In the genomic region with DNA sequence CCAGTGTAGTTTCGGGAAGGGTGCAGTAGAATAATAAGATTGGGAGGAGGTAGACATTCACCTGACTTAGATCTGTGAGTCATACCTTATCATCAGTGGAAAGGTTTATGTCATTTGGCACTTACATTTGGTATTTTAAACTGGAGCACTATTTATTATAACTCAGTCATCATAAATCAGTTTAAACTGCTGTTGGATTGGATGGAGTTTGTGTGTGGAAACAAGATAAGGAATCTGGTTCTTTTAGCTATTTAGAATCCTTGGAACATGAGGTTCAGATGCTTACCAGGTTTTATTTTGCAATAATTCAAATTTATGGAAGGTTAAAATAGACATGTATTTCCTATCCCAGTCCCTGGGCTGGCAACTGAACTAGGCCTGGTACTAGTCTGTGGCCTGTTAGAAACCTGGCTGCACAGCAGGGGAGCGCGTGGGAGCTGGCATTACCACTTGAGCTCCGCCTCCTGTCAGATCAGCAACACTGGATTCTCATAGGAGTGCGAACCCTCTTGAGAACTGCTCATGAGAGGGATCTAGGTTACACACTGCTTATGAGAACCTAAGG, we compare ENCODE assay signal across 10 cellular contexts. TPM values are rescaled to one million over a fixed set of nuclear protein-coding genes. Genes with fewer than 3 reads are reported as not detected.
DNase-seq lines count a peak whose midpoint lies in the region; ATAC-seq, FAIRE-seq and TF ChIP-seq lines count a peak whose summit lies in the region.
"Had no signal": no experiment of that assay in that cellular context is flagged by ENCODE, and none has a peak within 500 bp of the region (broad histone marks: within the 10 kb centered on the region; RNA-seq: fewer than 3 reads in every experiment).

No MANE protein-coding gene starts in this region.

- H3K9ac ChIP-seq in keratinocyte (ENCODE audit: control insufficient read depth, extremely low read depth, insufficient read depth, low read length) = no peak overlapping the region

- H3K36me3 Mint-ChIP-seq in MCF 10A (ENCODE audit: insufficient read depth, unreplicated experiment) = peaks cover 4% of the 10 kb centered on the region
- H3K36me3 Mint-ChIP-seq in activated T-helper 17 cell treated with anti-CD3 and anti-CD28 coated beads, Interleukin-2, amount 50 U/mL, for 72 hours (ENCODE audit: low read depth) = no peaks in the 10 kb centered on the region
- H3K36me3 Mint-ChIP-seq in CD8-positive, alpha-beta memory T cell = peaks cover 0 to 14% (median 3%) of the 10 kb centered on the region in 3 donors

- FAIRE-seq in keratinocyte (lab: Jason Lieb, UNC) = peak; percentile 9
- FAIRE-seq in urothelium cell line (lab: Jason Lieb, UNC) = no peak
- FAIRE-seq: endometrium had no signal

- 55 to 75% methylated on average over 5 of the region's 5 CpGs for WGBS in esophagus squamous epithelium, 2 donors

- no peak overlapping the region for H3K4me2 ChIP-seq in keratinocyte (ENCODE audit: control insufficient read depth, extremely low read depth, insufficient read depth, low read depth, low read length)

- dilution Hi-C loops in keratinocyte (cut with MboI; ENCODE audit: extremely low pct_ligation_motif_present, low sequenced_read_pairs) = no loop called here

- no peaks in the 10 kb centered on the region for H3K27me3 Mint-ChIP-seq in MCF 10A (ENCODE audit: insufficient read depth, unreplicated experiment)
- H3K27me3 Mint-ChIP-seq in activated T-helper 17 cell treated with anti-CD3 and anti-CD28 coated beads, Interleukin-2, amount 50 U/mL, for 72 hours = no peaks in the 10 kb centered on the region
- H3K27me3 Mint-ChIP-seq in CD8-positive, alpha-beta memory T cell = no peaks in the 10 kb centered on the region
- H3K27me3 Mint-ChIP-seq: activated B cell treated with CpG ODN at 0.5 μM for 24 hours had no signal

- intact Hi-C loops in MCF 10A (cut with micrococcal nuclease) = no loop called here
- intact Hi-C loops in breast epithelium (cut with DNase I; ENCODE audit: low total_unique reads) = no loop called here
- intact Hi-C loops in esophagus squamous epithelium (cut with DNase I) = no loop called here

- H4K20me1 ChIP-seq in keratinocyte (ENCODE audit: control insufficient read depth, extremely low read depth, insufficient read depth, low read length) = peaks cover 7% of the 10 kb centered on the region

- no peak overlapping the region for H3K4me3 ChIP-seq in breast epithelium
- no peak overlapping the region for H3K4me3 ChIP-seq in keratinocyte (ENCODE audit: control insufficient read depth in 2 of 3, extremely low read depth in 1 of 3, insufficient read depth in 2 of 3, low read depth in 1 of 3, low read length in 3 of 3)
- H3K4me3 ChIP-seq in esophagus squamous epithelium = no peak overlapping the region
- H3K4me3 ChIP-seq in CD8-positive, alpha-beta memory T cell (ENCODE audit: low read length) = no peak overlapping the region

- no peak for TF ChIP-seq POLR2A in breast epithelium (IDR thresholded peaks at IDR 0.05)
- TF ChIP-seq POLR2A in esophagus squamous epithelium (IDR thresholded peaks at IDR 0.05) = no peak

- H3K9me1 ChIP-seq in keratinocyte (ENCODE audit: control insufficient read depth, extremely low read depth, insufficient read depth, low read length) = peaks cover 2% of the 10 kb centered on the region

- no peak overlapping the region for H3K4me3 Mint-ChIP-seq in MCF 10A (ENCODE audit: unreplicated experiment)
- H3K4me3 Mint-ChIP-seq in activated T-helper 17 cell treated with anti-CD3 and anti-CD28 coated beads, Interleukin-2, amount 50 U/mL, for 72 hours = peak overlapping the region; percentile 18
- H3K4me3 Mint-ChIP-seq in CD8-positive, alpha-beta memory T cell = no peak overlapping the region
- H3K4me3 Mint-ChIP-seq: activated B cell treated with CpG ODN at 0.5 μM for 24 hours had no signal

- BruUV-seq in MCF 10A (replicated peaks; lab: Mats Ljungman, UMichigan) = no TSS peak

- no peak for TF ChIP-seq CTCF in MCF 10A (IDR thresholded peaks at IDR 0.05; ENCODE audit: unreplicated experiment)
- TF ChIP-seq CTCF in breast epithelium (IDR thresholded peaks at IDR 0.05) = no peak
- no peak for TF ChIP-seq CTCF in keratinocyte (optimal IDR thresholded peaks at IDR 0.05 in 1 of 3, IDR thresholded peaks at IDR 0.05 in 1 of 3, conservative IDR thresholded peaks at IDR 0.05 in 1 of 3; ENCODE audit: extremely low read depth in 1 of 3, insufficient read depth in 2 of 3, low read length in 3 of 3)
- no peak for TF ChIP-seq CTCF in esophagus squamous epithelium (IDR thresholded peaks at IDR 0.05)

- H3K27ac ChIP-seq in breast epithelium (no peak overlapping the region), keratinocyte (ENCODE audit: control insufficient read depth, insufficient read depth, low read length) (peak overlapping the region; percentile 34), esophagus squamous epithelium (peak overlapping the region in 2 of 4 donors; percentile 65 to 68)
- no peak overlapping the region for H3K27ac ChIP-seq in CD8-positive, alpha-beta memory T cell (ENCODE audit: low read depth, low read length)

- H3K9me3 ChIP-seq in breast epithelium (no peaks in the 10 kb centered on the region), keratinocyte (ENCODE audit: control insufficient read depth, low read depth, low read length) (no peaks in the 10 kb centered on the region), esophagus squamous epithelium (no peaks in the 10 kb centered on the region)
- no peaks in the 10 kb centered on the region for H3K9me3 ChIP-seq in CD8-positive, alpha-beta memory T cell (ENCODE audit: low read length)

- ATAC-seq in activated T-helper 17 cell treated with anti-CD3 and anti-CD28 coated beads, Interleukin-2, amount 50 U/mL, for 72 hours (replicated peaks) = peak; percentile 56

- DNase-seq in MCF 10A (ENCODE audit: unreplicated experiment) (peak; percentile 13), breast epithelium (ENCODE audit: low spot score in 2 of 2) (no peak), keratinocyte (ENCODE audit: low read depth, low spot score) (no peak), urothelium cell line (ENCODE audit: low spot score) (peak; percentile 4), COR-L47 (lab: John Stamatoyannopoulos, UW) (no peak), esophagus squamous epithelium (lab: John Stamatoyannopoulos, UW) (no peak)
- no peak for DNase-seq in CD8-positive, alpha-beta memory T cell
- DNase-seq: activated B cell treated with CpG ODN at 0.5 μM for 24 hours had no signal

- H3K79me2 ChIP-seq in keratinocyte (ENCODE audit: control insufficient read depth, insufficient read depth, low read length) = peaks cover 58% of the 10 kb centered on the region

- no peak overlapping the region for H2AFZ ChIP-seq in keratinocyte (ENCODE audit: control insufficient read depth, low read length)

- H3K27ac Mint-ChIP-seq in MCF 10A (ENCODE audit: low read depth, unreplicated experiment) = peak overlapping the region; percentile 64
- peak overlapping the region; percentile 19 for H3K27ac Mint-ChIP-seq in activated T-helper 17 cell treated with anti-CD3 and anti-CD28 coated beads, Interleukin-2, amount 50 U/mL, for 72 hours
- H3K27ac Mint-ChIP-seq in CD8-positive, alpha-beta memory T cell = peak overlapping the region in 1 of 8 donors; percentile 26

- CTCF ChIA-PET in MCF 10A (lab: Yijun Ruan, JAX) = interaction anchor here (0.6 to 0.9 kb wide), 2 partner anchors 12 to 28 kb away, joined by 3 to 7 read pairs; no protein-coding TSS in a partner anchor
- CTCF ChIA-PET in CD8-positive, alpha-beta memory T cell (lab: Charles Lee) = no interaction called here

- POLR2A ChIA-PET in MCF 10A (lab: Yijun Ruan, JAX) = interaction anchor here (0.5 to 2.4 kb wide), 5 partner anchors 9 to 600 kb away, joined by 3 to 8 read pairs (median 4); no protein-coding TSS in a partner anchor
- POLR2A ChIA-PET in CD8-positive, alpha-beta memory T cell (lab: Charles Lee) = interaction anchor here (0.6 kb wide), 1 partner anchor 28 kb away, joined by 11 read pairs; no protein-coding TSS in a partner anchor

- no peaks in the 10 kb centered on the region for H3K36me3 ChIP-seq in breast epithelium
- no peaks in the 10 kb centered on the region for H3K36me3 ChIP-seq in keratinocyte (ENCODE audit: control insufficient read depth in 2 of 2, extremely low read depth in 1 of 2, insufficient read depth in 2 of 2, low read length in 2 of 2)
- H3K36me3 ChIP-seq in esophagus squamous epithelium = no peaks in the 10 kb centered on the region
- H3K36me3 ChIP-seq in CD8-positive, alpha-beta memory T cell (ENCODE audit: insufficient read depth, low read length) = no peaks in the 10 kb centered on the region

- H3K4me1 Mint-ChIP-seq in MCF 10A (ENCODE audit: insufficient read depth, unreplicated experiment) = peaks cover 14% of the 10 kb centered on the region
- peaks cover 13% of the 10 kb centered on the region for H3K4me1 Mint-ChIP-seq in activated T-helper 17 cell treated with anti-CD3 and anti-CD28 coated beads, Interleukin-2, amount 50 U/mL, for 72 hours
- H3K4me1 Mint-ChIP-seq in CD8-positive, alpha-beta memory T cell = peaks cover 40 to 65% (median 45%) of the 10 kb centered on the region in 3 donors

- no peaks in the 10 kb centered on the region for H3K4me1 ChIP-seq in breast epithelium
- peaks cover 8% of the 10 kb centered on the region for H3K4me1 ChIP-seq in keratinocyte (ENCODE audit: control insufficient read depth, extremely low read depth, insufficient read depth, low read length)
- H3K4me1 ChIP-seq in esophagus squamous epithelium = peaks cover 0 to 43% (median 4%) of the 10 kb centered on the region in 3 donors
- H3K4me1 ChIP-seq in CD8-positive, alpha-beta memory T cell (ENCODE audit: insufficient read depth, low read length) = peaks cover 4% of the 10 kb centered on the region

- no peaks in the 10 kb centered on the region for H3K9me3 Mint-ChIP-seq in MCF 10A (ENCODE audit: unreplicated experiment)
- no peaks in the 10 kb centered on the region for H3K9me3 Mint-ChIP-seq in activated T-helper 17 cell treated with anti-CD3 and anti-CD28 coated beads, Interleukin-2, amount 50 U/mL, for 72 hours
- H3K9me3 Mint-ChIP-seq in CD8-positive, alpha-beta memory T cell = no peaks in the 10 kb centered on the region
- H3K9me3 Mint-ChIP-seq: activated B cell treated with CpG ODN at 0.5 μM for 24 hours had no signal

- no peaks in the 10 kb centered on the region for H3K27me3 ChIP-seq in breast epithelium
- H3K27me3 ChIP-seq in keratinocyte (ENCODE audit: control insufficient read depth, extremely low read depth, insufficient read depth, low read length) = no peaks in the 10 kb centered on the region
- H3K27me3 ChIP-seq in esophagus squamous epithelium = no peaks in the 10 kb centered on the region
- H3K27me3 ChIP-seq in CD8-positive, alpha-beta memory T cell (ENCODE audit: insufficient read depth, low read length, poor library complexity, severe bottlenecking) = no peaks in the 10 kb centered on the region

RNA-seq across cellular contexts. Expression of gene ZFAND6, which starts 34.5 kb away (rescaled TPM):
- total RNA-seq in MCF 10A (2022) = 57.6 and 59.5 TPM in 2 replicates
- total RNA-seq in breast epithelium = 100 to 1,000 TPM; 141 to 193 (median 159) TPM
- 10 to 100 TPM; 26.2 to 35.2 TPM for total RNA-seq in activated T-helper 17 cell treated with anti-CD3 and anti-CD28 coated beads, Interleukin-2, amount 50 U/mL, for 72 hours
- 76.3 to 143 TPM (median 142 TPM) in 3 replicates for polyA plus RNA-seq in keratinocyte
- 119 TPM for polyA plus RNA-seq in keratinocyte (2011; ENCODE audit: low read depth)
- polyA plus RNA-seq in keratinocyte (2011; cell fraction: cytosol; rRNA removed) = 69.3 and 130 TPM in 2 replicates
- polyA plus RNA-seq in keratinocyte (2011; cell fraction: nucleus; rRNA removed) = 76.2 and 94.2 TPM in 2 replicates
- polyA plus RNA-seq in keratinocyte (2012; ENCODE audit: low replicate concordance) = 65.0 and 95.4 TPM in 2 replicates
- polyA minus RNA-seq in keratinocyte = 13.2 to 111 TPM (median 97.5 TPM) in 3 replicates
- 85.6 TPM for polyA minus RNA-seq in keratinocyte (2011; cell fraction: cytosol; rRNA and poly(A)+ RNA removed)
- polyA minus RNA-seq in keratinocyte (2011; cell fraction: nucleus; rRNA and poly(A)+ RNA removed) = 47.2 and 67.4 TPM in 2 replicates
- 100 to 1,000 TPM in 1 of 4 donors, 10 to 100 TPM in 3; 71.1 to 102 (median 82.5) TPM for total RNA-seq in esophagus squamous epithelium
- total RNA-seq in CD8-positive, alpha-beta memory T cell = 10 to 100 TPM; 27.5 to 28.6 TPM
- polyA plus RNA-seq in CD8-positive, alpha-beta memory T cell = 111 TPM

RNA-seq across cellular contexts. Expression of gene FAH, which starts 58.9 kb away (rescaled TPM):
- total RNA-seq in MCF 10A (2022) (25.3 and 32.8 TPM in 2 replicates), breast epithelium (100 to 1,000 TPM in 1 of 3 donors, 10 to 100 TPM in 2; 48.8 to 164 (median 50.9) TPM), esophagus squamous epithelium (10 to 100 TPM in 3 of 4 donors, 1 to 10 TPM in 1; 10.0 to 28.3 (median 15.8) TPM)
- total RNA-seq in activated T-helper 17 cell treated with anti-CD3 and anti-CD28 coated beads, Interleukin-2, amount 50 U/mL, for 72 hours = 10 to 100 TPM; 66.3 to 87.7 TPM
- polyA plus RNA-seq in keratinocyte = 29.4 to 36.1 TPM (median 32.0 TPM) in 3 replicates
- 6.0 TPM for polyA plus RNA-seq in keratinocyte (2011; ENCODE audit: low read depth)
- 24.5 and 28.3 TPM in 2 replicates for polyA plus RNA-seq in keratinocyte (2011; cell fraction: cytosol; rRNA removed)
- polyA plus RNA-seq in keratinocyte (2011; cell fraction: nucleus; rRNA removed) = 29.0 and 33.6 TPM in 2 replicates
- 19.4 and 41.0 TPM in 2 replicates for polyA plus RNA-seq in keratinocyte (2012; ENCODE audit: low replicate concordance)
- polyA minus RNA-seq in keratinocyte = 43.7 to 57.4 TPM (median 49.2 TPM) in 3 replicates
- 31.1 TPM for polyA minus RNA-seq in keratinocyte (2011; cell fraction: cytosol; rRNA and poly(A)+ RNA removed)
- polyA minus RNA-seq in keratinocyte (2011; cell fraction: nucleus; rRNA and poly(A)+ RNA removed) = 14.5 and 18.1 TPM in 2 replicates
- 10 to 100 TPM; 63.8 TPM for total RNA-seq in CD8-positive, alpha-beta memory T cell
- 4.8 TPM for polyA plus RNA-seq in CD8-positive, alpha-beta memory T cell

Comparison
In these comparisons a context has a peak if more than half of its experiments do, and no peak if none do; other contexts are left out.
1. DNase-seq: peak in MCF 10A (single experiment) and urothelium cell line (single experiment); none in breast epithelium (0 of 2), keratinocyte (single experiment), COR-L47 (single experiment), esophagus squamous epithelium (single experiment) and CD8-positive, alpha-beta memory T cell (0 of 5).